In genomic region chr20:33713865-33714367, GRCh38 we compare ENCODE assay signal across 22 cellular contexts. TPM values are rescaled to one million over a fixed set of nuclear protein-coding genes. Genes with fewer than 3 reads are reported as not detected.
DNase-seq lines count a peak whose midpoint lies in the region; ATAC-seq, FAIRE-seq and TF ChIP-seq lines count a peak whose summit lies in the region.
"Had no signal": no experiment of that assay in that cellular context is flagged by ENCODE, and none has a peak within 500 bp of the region (broad histone marks: within the 10 kb centered on the region; RNA-seq: fewer than 3 reads in every experiment).

No MANE protein-coding gene starts in this region.

- no peak overlapping the region for H2AK5ac ChIP-seq in H9 (ENCODE audit: insufficient read length, low read length)
- H2AK5ac ChIP-seq in neuronal stem cell (ENCODE audit: low read depth, low read length) = no peak overlapping the region

- H3K14ac ChIP-seq in H9 (ENCODE audit: insufficient read depth, low read length) (no peak overlapping the region), neuronal stem cell (ENCODE audit: low read length) (no peak overlapping the region)

- H3K4ac ChIP-seq in H9 (ENCODE audit: low read depth, low read length) (no peak overlapping the region), neuronal stem cell (ENCODE audit: low read length) (no peak overlapping the region)

- H2AFZ ChIP-seq in HepG2 (ENCODE audit: low read length) (no peak overlapping the region), H9 (ENCODE audit: low read length) (no peak overlapping the region), neuronal stem cell (ENCODE audit: low read length) (no peak overlapping the region)

- H2BK12ac ChIP-seq in H9 (ENCODE audit: insufficient read length, low read depth, low read length) = no peak overlapping the region
- peak overlapping the region; percentile 7 for H2BK12ac ChIP-seq in neuronal stem cell (ENCODE audit: low read length)

- no peak for TF ChIP-seq CTCF in HepG2 (CRISPR knock-in tag; IDR thresholded peaks at IDR 0.05)
- TF ChIP-seq CTCF in right lobe of liver (IDR thresholded peaks at IDR 0.05) = no peak
- no peak for TF ChIP-seq CTCF in H9 (conservative IDR thresholded peaks at IDR 0.05)

- H3K36me3 ChIP-seq in HepG2 (replicated peaks in 1 of 2; ENCODE audit: control insufficient read depth in 1 of 2, insufficient read depth in 2 of 2, low read length in 2 of 2) = no peaks in the 10 kb centered on the region
- H3K36me3 ChIP-seq in right lobe of liver = peaks cover 0 to 23% (median 7%) of the 10 kb centered on the region in 4 donors
- no peaks in the 10 kb centered on the region for H3K36me3 ChIP-seq in neuronal stem cell (replicated peaks in 1 of 2; ENCODE audit: control insufficient read depth in 2 of 2, insufficient read depth in 2 of 2, low read length in 2 of 2)
- H3K36me3 ChIP-seq: BLaER1 treated with 17β-estradiol and CSF1 and Interleukin-3, amounts not matched to agents 10 nM and 100 nM had no signal

- H3K79me1 ChIP-seq in H9 (ENCODE audit: insufficient read depth, low read depth, low read length, poor library complexity, severe bottlenecking) (no peaks in the 10 kb centered on the region), neuronal stem cell (ENCODE audit: low read depth, low read length) (no peaks in the 10 kb centered on the region)

- H3K4me1 Mint-ChIP-seq in H9 = peaks cover 13 to 25% of the 10 kb centered on the region in 2 experiments

- H2BK120ac ChIP-seq in H9 (ENCODE audit: low read depth, low read length, poor library complexity, severe bottlenecking) (no peak overlapping the region), neuronal stem cell (ENCODE audit: low read depth, low read length) (no peak overlapping the region)

- no peak overlapping the region for H3K9ac ChIP-seq in HepG2 (ENCODE audit: insufficient read depth, low read depth, low read length)
- no peak overlapping the region for H3K9ac ChIP-seq in H9 (ENCODE audit: extremely low read depth, insufficient read length, low read length)
- no peak overlapping the region for H3K9ac ChIP-seq in neuronal stem cell (ENCODE audit: low read depth, low read length, poor library complexity)
- H3K9ac ChIP-seq: BLaER1 treated with 17β-estradiol and CSF1 and Interleukin-3, amounts not matched to agents 10 nM and 100 nM had no signal

- H3K9me3 ChIP-seq in HepG2 (ENCODE audit: low read length) = no peaks in the 10 kb centered on the region
- no peaks in the 10 kb centered on the region for H3K9me3 ChIP-seq in right lobe of liver
- no peaks in the 10 kb centered on the region for H3K9me3 ChIP-seq in H9 (ENCODE audit: control insufficient read depth, low read depth, low read length)
- no peaks in the 10 kb centered on the region for H3K9me3 ChIP-seq in neuronal stem cell (replicated peaks in 1 of 2; ENCODE audit: control insufficient read depth in 2 of 2, insufficient read depth in 1 of 2, low read depth in 1 of 2, low read length in 2 of 2)
- H3K9me3 ChIP-seq: A549; BLaER1 treated with 17β-estradiol and CSF1 and Interleukin-3, amounts not matched to agents 10 nM and 100 nM; Caco-2 had no signal

- no peaks in the 10 kb centered on the region; a peak in 1 of 5 replicates for H3K9me3 Mint-ChIP-seq in H9
- H3K9me3 Mint-ChIP-seq: CD4-positive, alpha-beta T cell; CD8-positive, alpha-beta T cell had no signal

- peaks cover 73% of the 10 kb centered on the region for H3K4me1 ChIP-seq in HepG2 (ENCODE audit: insufficient read depth, low read length)
- H3K4me1 ChIP-seq in right lobe of liver = peaks cover 0 to 5% (median 0%) of the 10 kb centered on the region in 4 donors
- H3K4me1 ChIP-seq in H9 (ENCODE audit: insufficient read depth, low read length) = no peaks in the 10 kb centered on the region; the same call in 1 of the 2 replicates
- H3K4me1 ChIP-seq in neuronal stem cell (ENCODE audit: control insufficient read depth in 2 of 2, insufficient read depth in 1 of 2, low read depth in 1 of 2, low read length in 2 of 2) = no peaks in the 10 kb centered on the region
- H3K4me1 ChIP-seq: BLaER1 treated with 17β-estradiol and CSF1 and Interleukin-3, amounts not matched to agents 10 nM and 100 nM had no signal

- no peak overlapping the region for H3K56ac ChIP-seq in H9 (ENCODE audit: insufficient read length, low read depth, low read length)

- TF ChIP-seq POLR2A in HepG2 (IDR thresholded peaks at IDR 0.05; ENCODE audit: insufficient read depth in 1 of 2, low read depth in 2 of 2, low read length in 2 of 2) (no peak), right lobe of liver (IDR thresholded peaks at IDR 0.05) (no peak)

- peak overlapping the region in 2 of 3 experiments; percentile 2 to 34; a peak in 2 of 7 replicates for H3K27ac Mint-ChIP-seq in H9
- H3K27ac Mint-ChIP-seq: B cell; CD4-positive, alpha-beta T cell; CD8-positive, alpha-beta T cell had no signal

- H3K27ac ChIP-seq in HepG2 (ENCODE audit: extremely low read length, insufficient read depth, low read length) (no peak overlapping the region), right lobe of liver (no peak overlapping the region), H9 (ENCODE audit: insufficient read length, low read depth, low read length) (no peak overlapping the region), neuronal stem cell (replicated peaks; ENCODE audit: low read length) (no peak overlapping the region)
- H3K27ac ChIP-seq: 22Rv1; A549; BLaER1 treated with 17β-estradiol and CSF1 and Interleukin-3, amounts not matched to agents 10 nM and 100 nM; C4-2B had no signal

- H4K5ac ChIP-seq in H9 (ENCODE audit: insufficient read length, low read depth, low read length) = no peak overlapping the region

- no peak overlapping the region for H4K8ac ChIP-seq in H9 (replicated peaks; ENCODE audit: insufficient read length, low read depth, low read length)
- no peak overlapping the region for H4K8ac ChIP-seq in neuronal stem cell (ENCODE audit: low read depth, low read length)

- no peak for TF ChIP-seq RAD21 in HepG2 (CRISPR knock-in tag; IDR thresholded peaks at IDR 0.05)

- WGBS in HepG2 (ENCODE audit: low lambda C conversion rate) = 38% methylated on average over 10 of the region's 10 CpGs
- WGBS in right lobe of liver (ENCODE audit: insufficient coverage, low coverage, low lambda C conversion rate, missing lambda C conversion rate) = 92% methylated on average over 5 of the region's 10 CpGs
- no CpG with 5 or more reads among the region's 10 CpGs for WGBS in H9 (ENCODE audit: extremely low coverage, insufficient read length, low lambda C conversion rate)
- no CpG with 5 or more reads among the region's 10 CpGs for WGBS in neuronal stem cell (ENCODE audit: extremely low coverage in 2 of 2, insufficient read length in 2 of 2, insufficient replicate concordance in 1 of 2), 2 donors

- no peak overlapping the region for H2BK15ac ChIP-seq in H9 (ENCODE audit: low read depth, low read length)
- no peak overlapping the region for H2BK15ac ChIP-seq in neuronal stem cell (ENCODE audit: low read length)

- H3K4me2 ChIP-seq in HepG2 (ENCODE audit: low read depth, low read length) (no peak overlapping the region), H9 (ENCODE audit: insufficient read depth, insufficient read length, low read length) (no peak overlapping the region), neuronal stem cell (ENCODE audit: insufficient read depth, low read length, poor library complexity, severe bottlenecking) (no peak overlapping the region)
- H3K4me2 ChIP-seq: A549; BLaER1 treated with 17β-estradiol and CSF1 and Interleukin-3, amounts not matched to agents 10 nM and 100 nM had no signal

- peaks cover 2 to 4% of the 10 kb centered on the region in 2 experiments; a peak in 2 of 5 replicates for H3K27me3 ChIP-seq in HepG2 (ENCODE audit: control insufficient read depth in 1 of 2, insufficient read depth in 2 of 2, low read length in 2 of 2)
- no peaks in the 10 kb centered on the region for H3K27me3 ChIP-seq in right lobe of liver
- no peaks in the 10 kb centered on the region for H3K27me3 ChIP-seq in H9 (ENCODE audit: insufficient read depth, low read length)
- H3K27me3 ChIP-seq in neuronal stem cell (ENCODE audit: control insufficient read depth in 3 of 3, insufficient read depth in 3 of 3, low read depth in 1 of 3, low read length in 3 of 3) = peaks cover 0 to 19% (median 0%) of the 10 kb centered on the region in 3 experiments
- H3K27me3 ChIP-seq: BLaER1 treated with 17β-estradiol and CSF1 and Interleukin-3, amounts not matched to agents 10 nM and 100 nM had no signal

- H3K23ac ChIP-seq in H9 (ENCODE audit: insufficient read length, low read depth, low read length) (no peak overlapping the region), neuronal stem cell (ENCODE audit: low read depth, low read length, poor library complexity) (no peak overlapping the region)

- H4K20me1 ChIP-seq in HepG2 (ENCODE audit: insufficient read depth, low read length) (no peaks in the 10 kb centered on the region), H9 (ENCODE audit: control insufficient read depth, insufficient read depth, insufficient read length) (no peaks in the 10 kb centered on the region)
- H4K20me1 ChIP-seq: BLaER1 treated with 17β-estradiol and CSF1 and Interleukin-3, amounts not matched to agents 10 nM and 100 nM had no signal

- in situ Hi-C loops in HepG2 (cut with HindIII; ENCODE audit: extremely low pct_ligation_motif_present, low pct_unique_long_range_greater_than_20kb) = no loop called here

- H3K4me3 Mint-ChIP-seq in H9 = no peak overlapping the region; a peak in 1 of 5 replicates
- H3K4me3 Mint-ChIP-seq: B cell; CD4-positive, alpha-beta T cell; CD8-positive, alpha-beta T cell had no signal

- FAIRE-seq in HepG2 (lab: Jason Lieb, UNC) = no peak
- FAIRE-seq: A549, D721Med, G401.6, GM12891, GM19239 had no signal

- no peak for ATAC-seq in HepG2
- ATAC-seq in right lobe of liver = no peak
- no peak for ATAC-seq in GM21515 (IDR thresholded peaks at IDR 0.05; ENCODE audit: unreplicated experiment)
- ATAC-seq: A549; CD8-positive, alpha-beta T cell had no signal

- no peak overlapping the region for H3K4me3 ChIP-seq in HepG2 (replicated peaks in 1 of 3; ENCODE audit: insufficient read depth in 1 of 3, low read depth in 2 of 3, low read length in 3 of 3)
- no peak overlapping the region for H3K4me3 ChIP-seq in right lobe of liver
- no peak overlapping the region for H3K4me3 ChIP-seq in neuronal stem cell (ENCODE audit: low read length in 2 of 2)
- H3K4me3 ChIP-seq: A549; BLaER1 treated with 17β-estradiol and CSF1 and Interleukin-3, amounts not matched to agents 10 nM and 100 nM had no signal

- intact Hi-C loops in HepG2 (cut with micrococcal nuclease; ENCODE audit: unreplicated experiment) (no loop called here), right lobe of liver (cut with DNase I) (no loop called here)

- H3K27me3 Mint-ChIP-seq in H9 (ENCODE audit: low read depth) = no peaks in the 10 kb centered on the region
- H3K27me3 Mint-ChIP-seq: B cell; CD4-positive, alpha-beta T cell had no signal

- H3K18ac ChIP-seq in H9 (ENCODE audit: insufficient read length, low read depth, low read length) (no peak overlapping the region), neuronal stem cell (ENCODE audit: low read length) (no peak overlapping the region)

- no peaks in the 10 kb centered on the region for H3K79me2 ChIP-seq in HepG2 (ENCODE audit: insufficient read depth, low read length)
- H3K79me2 ChIP-seq in H9 (ENCODE audit: insufficient read depth, low read length) = no peaks in the 10 kb centered on the region

- no peak for TF ChIP-seq EP300 in HepG2 (IDR thresholded peaks at IDR 0.05; ENCODE audit: low read depth in 2 of 2, low read length in 2 of 2)
- no peak for TF ChIP-seq EP300 in HepG2 (CRISPR knock-in tag; IDR thresholded peaks at IDR 0.05; ENCODE audit: borderline replicate concordance)

- H3K36me3 Mint-ChIP-seq in H9 (ENCODE audit: insufficient read depth in 1 of 3, low read depth in 3 of 3) = no peaks in the 10 kb centered on the region; a peak in 1 of 7 replicates

- no peak overlapping the region for H2BK20ac ChIP-seq in H9 (ENCODE audit: low read depth, low read length, poor library complexity, severe bottlenecking)

- H4K91ac ChIP-seq in H9 (ENCODE audit: insufficient read length, low read depth, low read length) (no peak overlapping the region), neuronal stem cell (ENCODE audit: low read depth, low read length, poor library complexity) (no peak overlapping the region)

- DNase-seq in HepG2 (ENCODE audit: low spot score) (no peak), right lobe of liver (no peak), H9 (no peak), neuronal stem cell (ENCODE audit: low spot score) (no peak)
- DNase-seq: AML-193; Caco-2; Calu3; CD4-positive, alpha-beta T cell; CD8-positive, alpha-beta T cell; DMS79 treated with DMSO at 0.1 percent for 48 hours; GF-D8 had no signal

- no peak overlapping the region for H2BK5ac ChIP-seq in H9 (ENCODE audit: insufficient read length, low read length)
- H2BK5ac ChIP-seq in neuronal stem cell (ENCODE audit: low read length) = no peak overlapping the region

- CTCF ChIA-PET in HepG2 (lab: Yijun Ruan, JAX; ENCODE audit: low intra/inter-chr PET ratio, low total read pairs) = no interaction called here

- POLR2A ChIA-PET in HepG2 (lab: Yijun Ruan, JAX) = no interaction called here

- H3T11ph ChIP-seq in H9 (ENCODE audit: low read length) = no peak overlapping the region

- no TSS peak for BruUV-seq in HepG2 (replicated peaks; lab: Mats Ljungman, UMichigan)

- H3K23me2 ChIP-seq in H9 (ENCODE audit: insufficient read length, low read depth, low read length, poor library complexity, severe bottlenecking) = no peaks in the 10 kb centered on the region

RNA-seq across cellular contexts. Expression of gene PXMP4, which starts 6.2 kb away (rescaled TPM):
- total RNA-seq in HepG2 (2016; rRNA removed; fragmentation: Illumina TruSeq; extraction: Trizol) = not detected in 2 replicates
- not detected in 2 replicates for total RNA-seq in HepG2 (2016; cell fraction: cytosol; rRNA removed; fragmentation: Illumina TruSeq; extraction: Trizol; ENCODE audit: low read depth)
- total RNA-seq in HepG2 (2016; cell fraction: insoluble cytoplasmic fraction; rRNA removed; fragmentation: Illumina TruSeq; extraction: Trizol) = not detected in 2 replicates
- not detected in 2 replicates for total RNA-seq in HepG2 (2016; cell fraction: membrane; rRNA removed; fragmentation: Illumina TruSeq; extraction: Trizol)
- not detected in 2 replicates for total RNA-seq in HepG2 (2016; cell fraction: nucleus; rRNA removed; fragmentation: Illumina TruSeq; extraction: Trizol)
- not detected in 2 replicates for polyA plus RNA-seq in HepG2 (2011; rRNA removed)
- 0.01 TPM in 1 of 2 replicates, not detected in the other for polyA plus RNA-seq in HepG2 (2011; cell fraction: cytosol; rRNA removed)
- not detected in 2 replicates for polyA plus RNA-seq in HepG2 (2011; cell fraction: nucleus; rRNA removed)
- polyA plus RNA-seq in HepG2 (2012) = 0.07 TPM in 1 of 2 replicates, not detected in the other
- polyA plus RNA-seq in HepG2 (2016; cell fraction: cytosol; fragmentation: Illumina TruSeq; extraction: Trizol; ENCODE audit: low read depth) = not detected in 2 replicates
- polyA plus RNA-seq in HepG2 (2016; cell fraction: insoluble cytoplasmic fraction; fragmentation: Illumina TruSeq; extraction: Trizol; ENCODE audit: low read depth) = not detected in 2 replicates
- polyA plus RNA-seq in HepG2 (2016; cell fraction: membrane; fragmentation: Illumina TruSeq; extraction: Trizol; ENCODE audit: low read depth) = not detected in 2 replicates
- not detected in 2 replicates for polyA plus RNA-seq in HepG2 (2016; cell fraction: nucleus; fragmentation: Illumina TruSeq; extraction: Trizol; ENCODE audit: insufficient read depth, low read depth)
- 0.20 and 11.4 TPM in 2 replicates for polyA minus RNA-seq in HepG2 (2011; rRNA and poly(A)+ RNA removed; ENCODE audit: low replicate concordance)
- not detected in 2 replicates for polyA minus RNA-seq in HepG2 (2011; cell fraction: cytosol; rRNA and poly(A)+ RNA removed)
- polyA minus RNA-seq in HepG2 (2011; cell fraction: nucleus; rRNA and poly(A)+ RNA removed) = not detected in 2 replicates
- 10 to 100 TPM in 4 of 6 experiments, 1 to 10 TPM in 2; 5.5 to 17.8 (median 12.9) TPM for total RNA-seq in right lobe of liver
- total RNA-seq in H9 (2021) = 4.5 and 5.7 TPM in 2 replicates
- polyA plus RNA-seq in neuronal stem cell (2013, experiment 1 of 2) = 3.3 TPM
- polyA plus RNA-seq in neuronal stem cell (2013, experiment 2 of 2) = 3.1 TPM

RNA-seq across cellular contexts. Expression of gene ZNF341, which starts 17.9 kb away (rescaled TPM):
- total RNA-seq in HepG2 (2016; rRNA removed; fragmentation: Illumina TruSeq; extraction: Trizol) (0.97 and 1.1 TPM in 2 replicates), right lobe of liver (1 to 10 TPM in 5 of 6 experiments, under 1 TPM in 1; 0.99 to 2.0 (median 1.6) TPM), H9 (2021) (5.2 and 6.0 TPM in 2 replicates)
- total RNA-seq in HepG2 (2016; cell fraction: cytosol; rRNA removed; fragmentation: Illumina TruSeq; extraction: Trizol; ENCODE audit: low read depth) = 0.26 and 0.40 TPM in 2 replicates
- total RNA-seq in HepG2 (2016; cell fraction: insoluble cytoplasmic fraction; rRNA removed; fragmentation: Illumina TruSeq; extraction: Trizol) = 0.85 and 1.00 TPM in 2 replicates
- total RNA-seq in HepG2 (2016; cell fraction: membrane; rRNA removed; fragmentation: Illumina TruSeq; extraction: Trizol) = 0.43 and 0.59 TPM in 2 replicates
- total RNA-seq in HepG2 (2016; cell fraction: nucleus; rRNA removed; fragmentation: Illumina TruSeq; extraction: Trizol) = 1.3 and 1.4 TPM in 2 replicates
- 2.2 TPM in 2 replicates for polyA plus RNA-seq in HepG2 (2011; rRNA removed)
- polyA plus RNA-seq in HepG2 (2011; cell fraction: cytosol; rRNA removed) = 0.87 and 0.94 TPM in 2 replicates
- 5.0 and 6.3 TPM in 2 replicates for polyA plus RNA-seq in HepG2 (2011; cell fraction: nucleus; rRNA removed)
- 0.99 and 1.6 TPM in 2 replicates for polyA plus RNA-seq in HepG2 (2012)
- polyA plus RNA-seq in HepG2 (2016; cell fraction: cytosol; fragmentation: Illumina TruSeq; extraction: Trizol; ENCODE audit: low read depth) = 0.21 and 0.25 TPM in 2 replicates
- 1.0 and 1.3 TPM in 2 replicates for polyA plus RNA-seq in HepG2 (2016; cell fraction: insoluble cytoplasmic fraction; fragmentation: Illumina TruSeq; extraction: Trizol; ENCODE audit: low read depth)
- 0.33 and 0.47 TPM in 2 replicates for polyA plus RNA-seq in HepG2 (2016; cell fraction: membrane; fragmentation: Illumina TruSeq; extraction: Trizol; ENCODE audit: low read depth)
- 4.5 and 5.6 TPM in 2 replicates for polyA plus RNA-seq in HepG2 (2016; cell fraction: nucleus; fragmentation: Illumina TruSeq; extraction: Trizol; ENCODE audit: insufficient read depth, low read depth)
- 3.5 and 6.0 TPM in 2 replicates for polyA minus RNA-seq in HepG2 (2011; rRNA and poly(A)+ RNA removed; ENCODE audit: low replicate concordance)
- 0.88 and 1.3 TPM in 2 replicates for polyA minus RNA-seq in HepG2 (2011; cell fraction: cytosol; rRNA and poly(A)+ RNA removed)
- 2.2 and 2.3 TPM in 2 replicates for polyA minus RNA-seq in HepG2 (2011; cell fraction: nucleus; rRNA and poly(A)+ RNA removed)
- 1.6 TPM for polyA plus RNA-seq in neuronal stem cell (2013, experiment 1 of 2)
- polyA plus RNA-seq in neuronal stem cell (2013, experiment 2 of 2) = 1.6 TPM

RNA-seq across cellular contexts. Expression of gene E2F1, which starts 27.7 kb away (rescaled TPM):
- 25.3 and 39.4 TPM in 2 replicates for total RNA-seq in HepG2 (2016; rRNA removed; fragmentation: Illumina TruSeq; extraction: Trizol)
- 23.5 and 26.5 TPM in 2 replicates for total RNA-seq in HepG2 (2016; cell fraction: cytosol; rRNA removed; fragmentation: Illumina TruSeq; extraction: Trizol; ENCODE audit: low read depth)
- total RNA-seq in HepG2 (2016; cell fraction: insoluble cytoplasmic fraction; rRNA removed; fragmentation: Illumina TruSeq; extraction: Trizol) = 22.9 and 41.6 TPM in 2 replicates
- 49.7 and 51.9 TPM in 2 replicates for total RNA-seq in HepG2 (2016; cell fraction: membrane; rRNA removed; fragmentation: Illumina TruSeq; extraction: Trizol)
- 29.5 and 34.7 TPM in 2 replicates for total RNA-seq in HepG2 (2016; cell fraction: nucleus; rRNA removed; fragmentation: Illumina TruSeq; extraction: Trizol)
- 22.5 and 25.5 TPM in 2 replicates for polyA plus RNA-seq in HepG2 (2011; rRNA removed)
- polyA plus RNA-seq in HepG2 (2011; cell fraction: cytosol; rRNA removed) = 14.5 and 25.4 TPM in 2 replicates
- 50.7 and 66.4 TPM in 2 replicates for polyA plus RNA-seq in HepG2 (2011; cell fraction: nucleus; rRNA removed)
- 14.4 and 23.5 TPM in 2 replicates for polyA plus RNA-seq in HepG2 (2012)
- polyA plus RNA-seq in HepG2 (2016; cell fraction: cytosol; fragmentation: Illumina TruSeq; extraction: Trizol; ENCODE audit: low read depth) = 39.6 and 41.6 TPM in 2 replicates
- 32.3 and 37.3 TPM in 2 replicates for polyA plus RNA-seq in HepG2 (2016; cell fraction: insoluble cytoplasmic fraction; fragmentation: Illumina TruSeq; extraction: Trizol; ENCODE audit: low read depth)
- polyA plus RNA-seq in HepG2 (2016; cell fraction: membrane; fragmentation: Illumina TruSeq; extraction: Trizol; ENCODE audit: low read depth) = 56.5 and 59.4 TPM in 2 replicates
- 97.6 and 106 TPM in 2 replicates for polyA plus RNA-seq in HepG2 (2016; cell fraction: nucleus; fragmentation: Illumina TruSeq; extraction: Trizol; ENCODE audit: insufficient read depth, low read depth)
- polyA minus RNA-seq in HepG2 (2011; rRNA and poly(A)+ RNA removed; ENCODE audit: low replicate concordance) = 35.0 and 64.5 TPM in 2 replicates
- 7.4 and 10.7 TPM in 2 replicates for polyA minus RNA-seq in HepG2 (2011; cell fraction: cytosol; rRNA and poly(A)+ RNA removed)
- polyA minus RNA-seq in HepG2 (2011; cell fraction: nucleus; rRNA and poly(A)+ RNA removed) = 8.0 and 10.6 TPM in 2 replicates
- total RNA-seq in right lobe of liver = 1 to 10 TPM in 2 of 6 experiments, under 1 TPM in 4; 0.24 to 8.8 (median 0.77) TPM
- total RNA-seq in H9 (2021) = 57.9 and 58.7 TPM in 2 replicates
- 20.5 TPM for polyA plus RNA-seq in neuronal stem cell (2013, experiment 1 of 2)
- polyA plus RNA-seq in neuronal stem cell (2013, experiment 2 of 2) = 19.9 TPM

RNA-seq across cellular contexts. Expression of gene NECAB3, which starts 39.7 kb away (rescaled TPM):
- total RNA-seq in HepG2 (2016; rRNA removed; fragmentation: Illumina TruSeq; extraction: Trizol) (26.4 and 61.5 TPM in 2 replicates), right lobe of liver (10 to 100 TPM; 13.2 to 21.9 (median 19.2) TPM), H9 (2021) (51.5 and 57.7 TPM in 2 replicates)
- 43.9 and 46.0 TPM in 2 replicates for total RNA-seq in HepG2 (2016; cell fraction: cytosol; rRNA removed; fragmentation: Illumina TruSeq; extraction: Trizol; ENCODE audit: low read depth)
- total RNA-seq in HepG2 (2016; cell fraction: insoluble cytoplasmic fraction; rRNA removed; fragmentation: Illumina TruSeq; extraction: Trizol) = 23.2 and 62.1 TPM in 2 replicates
- 62.7 and 67.8 TPM in 2 replicates for total RNA-seq in HepG2 (2016; cell fraction: membrane; rRNA removed; fragmentation: Illumina TruSeq; extraction: Trizol)
- 71.4 and 86.1 TPM in 2 replicates for total RNA-seq in HepG2 (2016; cell fraction: nucleus; rRNA removed; fragmentation: Illumina TruSeq; extraction: Trizol)
- 65.5 and 81.8 TPM in 2 replicates for polyA plus RNA-seq in HepG2 (2011; rRNA removed)
- polyA plus RNA-seq in HepG2 (2011; cell fraction: cytosol; rRNA removed) = 30.3 and 70.4 TPM in 2 replicates
- polyA plus RNA-seq in HepG2 (2011; cell fraction: nucleus; rRNA removed) = 585 and 688 TPM in 2 replicates
- 32.0 and 41.2 TPM in 2 replicates for polyA plus RNA-seq in HepG2 (2012)
- 18.6 and 21.1 TPM in 2 replicates for polyA plus RNA-seq in HepG2 (2016; cell fraction: cytosol; fragmentation: Illumina TruSeq; extraction: Trizol; ENCODE audit: low read depth)
- polyA plus RNA-seq in HepG2 (2016; cell fraction: insoluble cytoplasmic fraction; fragmentation: Illumina TruSeq; extraction: Trizol; ENCODE audit: low read depth) = 21.8 and 29.6 TPM in 2 replicates
- 29.2 TPM in 2 replicates for polyA plus RNA-seq in HepG2 (2016; cell fraction: membrane; fragmentation: Illumina TruSeq; extraction: Trizol; ENCODE audit: low read depth)
- 161 and 163 TPM in 2 replicates for polyA plus RNA-seq in HepG2 (2016; cell fraction: nucleus; fragmentation: Illumina TruSeq; extraction: Trizol; ENCODE audit: insufficient read depth, low read depth)
- 148 and 154 TPM in 2 replicates for polyA minus RNA-seq in HepG2 (2011; rRNA and poly(A)+ RNA removed; ENCODE audit: low replicate concordance)
- polyA minus RNA-seq in HepG2 (2011; cell fraction: cytosol; rRNA and poly(A)+ RNA removed) = 27.1 and 33.2 TPM in 2 replicates
- 103 and 112 TPM in 2 replicates for polyA minus RNA-seq in HepG2 (2011; cell fraction: nucleus; rRNA and poly(A)+ RNA removed)
- polyA plus RNA-seq in neuronal stem cell (2013, experiment 1 of 2) = 12.9 TPM
- 13.4 TPM for polyA plus RNA-seq in neuronal stem cell (2013, experiment 2 of 2)

RNA-seq across cellular contexts. Expression of gene ACTL10, which starts 47.2 kb away (rescaled TPM):
- total RNA-seq in HepG2 (2016; rRNA removed; fragmentation: Illumina TruSeq; extraction: Trizol) (not detected in 2 replicates), right lobe of liver (1 to 10 TPM in 1 of 6 experiments, under 1 TPM in 4, not detected in 1; 0.20 to 1.1 (median 0.56) TPM), H9 (2021) (0.46 and 0.55 TPM in 2 replicates)
- not detected in 2 replicates for total RNA-seq in HepG2 (2016; cell fraction: cytosol; rRNA removed; fragmentation: Illumina TruSeq; extraction: Trizol; ENCODE audit: low read depth)
- total RNA-seq in HepG2 (2016; cell fraction: insoluble cytoplasmic fraction; rRNA removed; fragmentation: Illumina TruSeq; extraction: Trizol) = not detected in 2 replicates
- not detected in 2 replicates for total RNA-seq in HepG2 (2016; cell fraction: membrane; rRNA removed; fragmentation: Illumina TruSeq; extraction: Trizol)
- not detected in 2 replicates for total RNA-seq in HepG2 (2016; cell fraction: nucleus; rRNA removed; fragmentation: Illumina TruSeq; extraction: Trizol)
- not detected in 2 replicates for polyA plus RNA-seq in HepG2 (2011; rRNA removed)
- not detected in 2 replicates for polyA plus RNA-seq in HepG2 (2011; cell fraction: cytosol; rRNA removed)
- polyA plus RNA-seq in HepG2 (2011; cell fraction: nucleus; rRNA removed) = not detected in 2 replicates
- 0.11 and 0.12 TPM in 2 replicates for polyA plus RNA-seq in HepG2 (2012)
- not detected in 2 replicates for polyA plus RNA-seq in HepG2 (2016; cell fraction: cytosol; fragmentation: Illumina TruSeq; extraction: Trizol; ENCODE audit: low read depth)
- not detected in 2 replicates for polyA plus RNA-seq in HepG2 (2016; cell fraction: insoluble cytoplasmic fraction; fragmentation: Illumina TruSeq; extraction: Trizol; ENCODE audit: low read depth)
- not detected in 2 replicates for polyA plus RNA-seq in HepG2 (2016; cell fraction: membrane; fragmentation: Illumina TruSeq; extraction: Trizol; ENCODE audit: low read depth)
- not detected in 2 replicates for polyA plus RNA-seq in HepG2 (2016; cell fraction: nucleus; fragmentation: Illumina TruSeq; extraction: Trizol; ENCODE audit: insufficient read depth, low read depth)
- polyA minus RNA-seq in HepG2 (2011; rRNA and poly(A)+ RNA removed; ENCODE audit: low replicate concordance) = 0.12 and 3.5 TPM in 2 replicates
- not detected in 2 replicates for polyA minus RNA-seq in HepG2 (2011; cell fraction: cytosol; rRNA and poly(A)+ RNA removed)
- polyA minus RNA-seq in HepG2 (2011; cell fraction: nucleus; rRNA and poly(A)+ RNA removed) = not detected in 2 replicates
- polyA plus RNA-seq in neuronal stem cell (2013, experiment 1 of 2) = 0.04 TPM
- polyA plus RNA-seq in neuronal stem cell (2013, experiment 2 of 2) = 0.03 TPM
- total RNA-seq: A172 had no signal
- polyA plus RNA-seq: A549 had no signal
